ENCODE assay signal across 21 cellular contexts in genomic region chr6:81820422-81820821, GRCh38.
"Had no signal": no experiment of that assay in that cellular context is flagged by ENCODE, and none has a peak within 500 bp of the region (broad histone marks: within the 10 kb centered on the region; RNA-seq: fewer than 3 reads in every experiment).

No MANE protein-coding gene starts in this region.

- DNase-seq: activated CD4-positive, alpha-beta T cell treated with anti-CD3 and anti-CD28 coated beads, Interleukin-2, amount 50 U/mL, for 4 hours; activated CD8-positive, alpha-beta memory T cell treated with anti-CD3 and anti-CD28 coated beads for 24 hours; activated CD8-positive, alpha-beta memory T cell treated with anti-CD3 and anti-CD28 coated beads, Interleukin-2, amount 50 U/mL, for 4 hours; activated T-cell treated with anti-CD3 and anti-CD28 coated beads, Interleukin-2, amount 50 U/mL, for 24 hours; adrenal gland; brain microvascular endothelial cell; dorsolateral prefrontal cortex; erythroblast; foreskin melanocyte; kidney glomerular epithelial cell; left ventricle myocardium superior; sigmoid colon; stimulated activated CD4-positive, alpha-beta T cell treated with anti-CD3 and anti-CD28 coated beads, Interleukin-4, amount 100 ng/mL, for 24 hours; stimulated activated naive CD4-positive, alpha-beta T cell treated with Interleukin-2 at 50 U/mL for 16 hours; thyroid gland; upper lobe of right lung; WERI-Rb-1 had no signal

- H3K4me2 ChIP-seq: neural progenitor cell had no signal

- H2AFZ ChIP-seq: neural progenitor cell had no signal

- H3K4me3 ChIP-seq: adrenal gland, dorsolateral prefrontal cortex, neural progenitor cell, sigmoid colon, thyroid gland, upper lobe of right lung had no signal

- H3K27me3 ChIP-seq: adrenal gland, ascending aorta, brain microvascular endothelial cell, neural progenitor cell, sigmoid colon, thyroid gland, upper lobe of right lung had no signal

- H3K9ac ChIP-seq: neural progenitor cell had no signal

- H3K4me1 ChIP-seq: adrenal gland, ascending aorta, sigmoid colon, upper lobe of right lung had no signal

- H3K9me3 ChIP-seq: adrenal gland, ascending aorta, sigmoid colon, thyroid gland, upper lobe of right lung had no signal

- H3K27ac ChIP-seq: adrenal gland, ascending aorta, brain microvascular endothelial cell, dorsolateral prefrontal cortex, neural progenitor cell, sigmoid colon, thyroid gland, upper lobe of right lung, WERI-Rb-1 had no signal

- ATAC-seq: activated T-helper 17 cell treated with anti-CD3 and anti-CD28 coated beads, Interleukin-2, amount 50 U/mL, for 72 hours; left ventricle myocardium superior; SK-N-SH treated with all-trans-retinoic acid at 6 μM for 48 hours; upper lobe of right lung had no signal

- H3K36me3 ChIP-seq: adrenal gland, ascending aorta, brain microvascular endothelial cell, neural progenitor cell, sigmoid colon, thyroid gland, upper lobe of right lung, WERI-Rb-1 had no signal
